ENCODE assay signal across 27 cellular contexts in the genomic region with DNA sequence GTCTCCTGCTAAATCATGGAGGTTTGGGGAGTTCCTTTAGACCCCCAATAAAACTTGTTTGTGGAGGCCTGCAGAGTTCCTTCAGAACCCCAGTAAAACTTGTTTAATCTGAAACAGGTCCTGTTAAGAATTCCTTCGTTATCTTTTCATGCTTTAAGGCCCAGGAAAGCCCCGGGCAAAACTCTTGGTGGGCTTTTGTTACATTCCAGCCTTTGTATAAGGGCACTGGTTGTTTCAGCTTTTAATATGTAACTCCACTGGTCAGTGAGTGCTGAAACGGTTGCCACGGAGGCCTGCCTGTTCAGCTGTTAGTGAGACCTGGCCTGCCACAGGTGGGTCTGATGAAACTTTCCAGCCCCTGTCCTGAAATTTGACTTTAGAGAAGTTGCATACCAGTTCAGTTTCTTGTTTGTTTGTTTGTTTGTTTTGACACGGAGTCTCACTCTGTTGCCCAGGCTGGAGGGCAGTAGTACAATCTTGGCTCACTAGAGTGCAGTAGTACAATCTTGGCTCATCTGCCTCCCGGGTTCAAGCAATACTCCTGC. TPM values are rescaled to one million over a fixed set of nuclear protein-coding genes. Genes with fewer than 3 reads are reported as not detected.
DNase-seq lines count a peak whose midpoint lies in the region; ATAC-seq, FAIRE-seq and TF ChIP-seq lines count a peak whose summit lies in the region.
"Had no signal": no experiment of that assay in that cellular context is flagged by ENCODE, and none has a peak within 500 bp of the region (broad histone marks: within the 10 kb centered on the region; RNA-seq: fewer than 3 reads in every experiment).

No MANE protein-coding gene starts in this region.

- no peaks in the 10 kb centered on the region for H3K9me2 ChIP-seq in OCI-LY7 (ENCODE audit: insufficient read depth, low read length)

- H3K4me3 ChIP-seq in OCI-LY7 (ENCODE audit: low read depth, low read length, poor library complexity, severe bottlenecking) (no peak overlapping the region), smooth muscle cell (no peak overlapping the region)
- H3K4me3 ChIP-seq: adrenal gland, heart left ventricle, K562, upper lobe of left lung had no signal

- no peak for ATAC-seq in HG03039 (IDR thresholded peaks at IDR 0.05; ENCODE audit: unreplicated experiment)
- no peak for ATAC-seq in sciatic nerve
- ATAC-seq: heart left ventricle, K562 had no signal

- H3K27me3 ChIP-seq in smooth muscle cell (ENCODE audit: low read depth): no peaks in the 10 kb centered on the region
- H3K27me3 ChIP-seq: adrenal gland, brain microvascular endothelial cell, upper lobe of left lung had no signal

- no peak for TF ChIP-seq POLR2A in GM12891 (IDR thresholded peaks at IDR 0.05; ENCODE audit: low read depth, low read length)

- H3K79me2 ChIP-seq in OCI-LY7 (ENCODE audit: insufficient read depth, low read depth, low read length) (no peaks in the 10 kb centered on the region), smooth muscle cell (ENCODE audit: low read depth) (no peaks in the 10 kb centered on the region)

- H3K36me3 ChIP-seq in OCI-LY7 (ENCODE audit: insufficient read depth, low read length) (no peaks in the 10 kb centered on the region), smooth muscle cell (ENCODE audit: low read depth) (no peaks in the 10 kb centered on the region)
- H3K36me3 ChIP-seq: adrenal gland, brain microvascular endothelial cell, heart left ventricle, upper lobe of left lung had no signal

- H3K27ac Mint-ChIP-seq in mesothelial cell of epicardium: peak overlapping the region; percentile 59
- H3K27ac Mint-ChIP-seq: CD4-positive, CD25-positive, alpha-beta regulatory T cell had no signal

- H3K9me3 ChIP-seq in OCI-LY7 (ENCODE audit: low read length) (no peaks in the 10 kb centered on the region), smooth muscle cell (replicated peaks; ENCODE audit: low read depth) (no peaks in the 10 kb centered on the region)
- H3K9me3 ChIP-seq: adrenal gland, heart left ventricle, upper lobe of left lung had no signal

- CTCF ChIA-PET in OCI-LY7 (lab: Charles Lee; ENCODE audit: unreplicated experiment): no interaction called here

- POLR2A ChIA-PET in OCI-LY7 (lab: Charles Lee): no interaction called here

- H4K20me1 ChIP-seq in OCI-LY7 (ENCODE audit: insufficient read depth, low read length) (no peaks in the 10 kb centered on the region), smooth muscle cell (ENCODE audit: low read depth) (no peaks in the 10 kb centered on the region)

- FAIRE-seq in GM12891 (lab: Jason Lieb, UNC): peak; percentile 13
- FAIRE-seq: GM19239, K562 had no signal

- H3K4me2 ChIP-seq in OCI-LY7 (ENCODE audit: low read length) (peak overlapping the region; percentile 94), smooth muscle cell (no peak overlapping the region)

- H3K36me3 Mint-ChIP-seq in mesothelial cell of epicardium: no peaks in the 10 kb centered on the region
- H3K36me3 Mint-ChIP-seq: CD4-positive, CD25-positive, alpha-beta regulatory T cell had no signal

- no peaks in the 10 kb centered on the region for H3K9me3 Mint-ChIP-seq in mesothelial cell of epicardium
- H3K9me3 Mint-ChIP-seq: CD4-positive, CD25-positive, alpha-beta regulatory T cell had no signal

- no peaks in the 10 kb centered on the region for H3K27me3 Mint-ChIP-seq in mesothelial cell of epicardium (ENCODE audit: low read depth)

- H3K27ac ChIP-seq in OCI-LY7 (ENCODE audit: low read depth, low read length, poor library complexity, severe bottlenecking): peak overlapping the region; percentile 98
- no peak overlapping the region for H3K27ac ChIP-seq in smooth muscle cell (ENCODE audit: low read depth)
- H3K27ac ChIP-seq: adrenal gland, brain microvascular endothelial cell, heart left ventricle, RWPE1, upper lobe of left lung had no signal

- H3K4me3 Mint-ChIP-seq in mesothelial cell of epicardium: no peak overlapping the region
- H3K4me3 Mint-ChIP-seq: CD4-positive, CD25-positive, alpha-beta regulatory T cell had no signal

- no peak overlapping the region for H3K9ac ChIP-seq in smooth muscle cell (ENCODE audit: low read depth)

- no TSS peak for BruUV-seq in OCI-LY7 (replicated peaks; lab: Mats Ljungman, UMichigan)

- no peaks in the 10 kb centered on the region for H3F3A ChIP-seq in smooth muscle cell (ENCODE audit: low read depth)

- WGBS in smooth muscle cell (ENCODE audit: low lambda C conversion rate): 43% methylated on average over 6 of the region's 6 CpGs

- intact Hi-C loops in OCI-LY7 (cut with micrococcal nuclease; ENCODE audit: unreplicated experiment) (loop anchor here (10.0 kb wide), 2 partner anchors 182 to 1058 kb away; a partner anchor contains a TSS), sciatic nerve (cut with DNase I) (loop anchor here (5.0 kb wide), 1 partner anchor 646 kb away; no protein-coding TSS in a partner anchor)

- peak; percentile 36; the same call in 1 of the 2 replicates for TF ChIP-seq CTCF in OCI-LY7 (conservative IDR thresholded peaks at IDR 0.05; ENCODE audit: low read length)
- no peak for TF ChIP-seq CTCF in mesothelial cell of epicardium (IDR thresholded peaks at IDR 0.05; ENCODE audit: unreplicated experiment)
- TF ChIP-seq CTCF in smooth muscle cell (IDR thresholded peaks at IDR 0.05; ENCODE audit: borderline replicate concordance, insufficient read depth, poor library complexity, severe bottlenecking): no peak

- H2AFZ ChIP-seq in OCI-LY7 (ENCODE audit: low read length) (peak overlapping the region; percentile 46; the same call in 1 of the 2 replicates), smooth muscle cell (ENCODE audit: low read depth) (no peak overlapping the region)

- peaks cover 83% of the 10 kb centered on the region for H3K4me1 ChIP-seq in OCI-LY7 (ENCODE audit: insufficient read depth, low read length, poor library complexity, severe bottlenecking)
- H3K4me1 ChIP-seq in smooth muscle cell (ENCODE audit: low read depth): no peaks in the 10 kb centered on the region
- H3K4me1 ChIP-seq: adrenal gland, heart left ventricle, upper lobe of left lung had no signal

- peaks cover 9% of the 10 kb centered on the region for H3K4me1 Mint-ChIP-seq in mesothelial cell of epicardium

- DNase-seq in GM12891 (ENCODE audit: insufficient read length, low spot score) (no peak), OCI-LY7 (ENCODE audit: low spot score) (peak; percentile 56), mesothelial cell of epicardium (ENCODE audit: low spot score in 2 of 2, unreplicated experiment in 2 of 2) (no peak), smooth muscle cell (lab: John Stamatoyannopoulos, UW; ENCODE audit: unreplicated experiment) (no peak), NCI-H510A treated with DMSO at 0.1 percent for 48 hours (lab: John Stamatoyannopoulos, UW) (no peak), sciatic nerve (ENCODE audit: low spot score) (no peak)
- DNase-seq: activated CD4-positive, alpha-beta T cell treated with anti-CD3 and anti-CD28 coated beads, Interleukin-2, amount 50 U/mL, for 4 hours; activated naive CD4-positive, alpha-beta T cell treated with Interleukin-2 at 50 U/mL for 16 hours; adrenal gland; brain microvascular endothelial cell; CD4-positive, CD25-positive, alpha-beta regulatory T cell; effector CD8-positive, alpha-beta T cell; erythroblast; HCEC 1CT; heart left ventricle; mammary epithelial cell; NCI-H1105; NCI-H1930; occipital lobe; retina; stimulated activated CD4-positive, alpha-beta T cell treated with anti-CD3 and anti-CD28 coated beads, Interleukin-2, amount 100 ng/mL, for 48 hours; T-helper 1 cell; upper lobe of left lung had no signal

TF ChIP-seq in GM12891, 5 proteins besides CTCF, POLR2A, EP300 and RAD21:
- TF ChIP-seq POU2F2 (IDR thresholded peaks at IDR 0.05; ENCODE audit: low read depth, low read length) (no peak), PAX5 (IDR thresholded peaks at IDR 0.05; ENCODE audit: insufficient read depth, low read length, severe bottlenecking) (no peak), POLR2AphosphoS5 (IDR thresholded peaks at IDR 0.05; ENCODE audit: low read depth, low read length) (no peak), SPI1 (IDR thresholded peaks at IDR 0.05; ENCODE audit: low read depth, low read length) (no peak), TAF1 (IDR thresholded peaks at IDR 0.05; ENCODE audit: low read depth, low read length) (no peak)

RNA-seq across cellular contexts. Expression of a gene that starts 12.4 kb away (rescaled TPM):
- 19.1 TPM for polyA plus RNA-seq in GM12891 (2012; ENCODE audit: low read depth, missing spikeins)
- 30.9 and 33.8 TPM in 2 replicates for total RNA-seq in OCI-LY7 (2014; rRNA removed; shearing (Covaris generic))
- total RNA-seq in OCI-LY7 (2022) (25.2 and 29.0 TPM in 2 replicates), mesothelial cell of epicardium (43.5 to 46.0 TPM (median 44.3 TPM) in 3 replicates), smooth muscle cell (31.1 and 32.5 TPM in 2 replicates), sciatic nerve (26.7 TPM)
- polyA plus RNA-seq in smooth muscle cell: 49.9 and 53.9 TPM in 2 replicates

RNA-seq across cellular contexts. Expression of a gene that starts 12.4 kb away (rescaled TPM):
- polyA plus RNA-seq in GM12891 (2012; ENCODE audit: low read depth, missing spikeins): 26.6 TPM
- total RNA-seq in OCI-LY7 (2014; rRNA removed; shearing (Covaris generic)): 51.1 and 58.7 TPM in 2 replicates
- total RNA-seq in OCI-LY7 (2022) (57.6 and 61.6 TPM in 2 replicates), mesothelial cell of epicardium (42.5 to 46.3 TPM (median 46.1 TPM) in 3 replicates), smooth muscle cell (15.7 and 23.6 TPM in 2 replicates), sciatic nerve (34.6 TPM)
- 17.2 and 19.0 TPM in 2 replicates for polyA plus RNA-seq in smooth muscle cell
